ENCODE assay signal across 1 cellular context in the genomic region with DNA sequence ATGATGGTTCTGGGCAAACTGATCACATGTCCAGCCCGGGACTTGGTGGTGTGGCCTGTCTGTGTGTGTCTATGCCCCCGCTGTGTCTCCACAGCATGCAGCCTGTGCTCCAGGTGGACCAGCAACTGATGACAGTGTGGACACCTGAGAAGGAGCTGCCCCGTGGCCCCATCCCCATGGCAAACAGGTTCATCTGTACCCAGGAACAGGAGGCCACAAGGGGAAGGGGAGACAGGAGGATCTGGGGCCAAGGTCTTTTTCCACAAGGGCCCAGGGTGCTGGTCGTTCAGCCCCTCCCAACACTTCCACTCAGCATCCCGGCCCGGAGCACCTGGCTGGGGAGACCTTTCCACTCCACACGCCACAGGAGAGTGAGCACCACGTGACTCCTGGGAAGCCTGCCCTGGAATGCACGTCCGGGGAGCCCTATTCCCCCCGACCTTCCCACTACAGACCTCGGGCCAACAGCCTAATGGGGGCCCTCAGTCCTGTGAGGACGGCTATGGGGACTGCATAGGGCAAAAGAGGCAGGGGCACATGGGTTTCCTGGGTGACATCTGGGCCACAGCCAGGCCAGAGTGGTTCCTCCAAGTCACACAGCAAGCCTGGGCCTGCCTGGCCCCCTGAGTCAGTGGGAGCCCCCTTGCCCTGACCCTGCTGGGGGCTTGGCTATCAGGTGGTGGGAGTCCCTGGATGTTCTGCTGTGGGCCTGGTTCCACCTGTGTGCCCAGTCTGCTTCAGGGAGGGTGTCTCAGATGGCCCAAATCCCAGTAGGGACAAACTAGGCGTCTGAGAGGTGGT.
TF ChIP-seq lines count a peak whose summit lies in the region.

No MANE protein-coding gene starts in this region.

TF ChIP-seq in GM23338, 12 proteins besides CTCF, POLR2A, EP300 and RAD21:
- TF ChIP-seq NANOG (IDR thresholded peaks at IDR 0.05; ENCODE audit: borderline replicate concordance) = no peak
- no peak for TF ChIP-seq ZNF331 (CRISPR knock-in tag; IDR thresholded peaks at IDR 0.05; ENCODE audit: low read depth)
- TF ChIP-seq, protein P1, sequence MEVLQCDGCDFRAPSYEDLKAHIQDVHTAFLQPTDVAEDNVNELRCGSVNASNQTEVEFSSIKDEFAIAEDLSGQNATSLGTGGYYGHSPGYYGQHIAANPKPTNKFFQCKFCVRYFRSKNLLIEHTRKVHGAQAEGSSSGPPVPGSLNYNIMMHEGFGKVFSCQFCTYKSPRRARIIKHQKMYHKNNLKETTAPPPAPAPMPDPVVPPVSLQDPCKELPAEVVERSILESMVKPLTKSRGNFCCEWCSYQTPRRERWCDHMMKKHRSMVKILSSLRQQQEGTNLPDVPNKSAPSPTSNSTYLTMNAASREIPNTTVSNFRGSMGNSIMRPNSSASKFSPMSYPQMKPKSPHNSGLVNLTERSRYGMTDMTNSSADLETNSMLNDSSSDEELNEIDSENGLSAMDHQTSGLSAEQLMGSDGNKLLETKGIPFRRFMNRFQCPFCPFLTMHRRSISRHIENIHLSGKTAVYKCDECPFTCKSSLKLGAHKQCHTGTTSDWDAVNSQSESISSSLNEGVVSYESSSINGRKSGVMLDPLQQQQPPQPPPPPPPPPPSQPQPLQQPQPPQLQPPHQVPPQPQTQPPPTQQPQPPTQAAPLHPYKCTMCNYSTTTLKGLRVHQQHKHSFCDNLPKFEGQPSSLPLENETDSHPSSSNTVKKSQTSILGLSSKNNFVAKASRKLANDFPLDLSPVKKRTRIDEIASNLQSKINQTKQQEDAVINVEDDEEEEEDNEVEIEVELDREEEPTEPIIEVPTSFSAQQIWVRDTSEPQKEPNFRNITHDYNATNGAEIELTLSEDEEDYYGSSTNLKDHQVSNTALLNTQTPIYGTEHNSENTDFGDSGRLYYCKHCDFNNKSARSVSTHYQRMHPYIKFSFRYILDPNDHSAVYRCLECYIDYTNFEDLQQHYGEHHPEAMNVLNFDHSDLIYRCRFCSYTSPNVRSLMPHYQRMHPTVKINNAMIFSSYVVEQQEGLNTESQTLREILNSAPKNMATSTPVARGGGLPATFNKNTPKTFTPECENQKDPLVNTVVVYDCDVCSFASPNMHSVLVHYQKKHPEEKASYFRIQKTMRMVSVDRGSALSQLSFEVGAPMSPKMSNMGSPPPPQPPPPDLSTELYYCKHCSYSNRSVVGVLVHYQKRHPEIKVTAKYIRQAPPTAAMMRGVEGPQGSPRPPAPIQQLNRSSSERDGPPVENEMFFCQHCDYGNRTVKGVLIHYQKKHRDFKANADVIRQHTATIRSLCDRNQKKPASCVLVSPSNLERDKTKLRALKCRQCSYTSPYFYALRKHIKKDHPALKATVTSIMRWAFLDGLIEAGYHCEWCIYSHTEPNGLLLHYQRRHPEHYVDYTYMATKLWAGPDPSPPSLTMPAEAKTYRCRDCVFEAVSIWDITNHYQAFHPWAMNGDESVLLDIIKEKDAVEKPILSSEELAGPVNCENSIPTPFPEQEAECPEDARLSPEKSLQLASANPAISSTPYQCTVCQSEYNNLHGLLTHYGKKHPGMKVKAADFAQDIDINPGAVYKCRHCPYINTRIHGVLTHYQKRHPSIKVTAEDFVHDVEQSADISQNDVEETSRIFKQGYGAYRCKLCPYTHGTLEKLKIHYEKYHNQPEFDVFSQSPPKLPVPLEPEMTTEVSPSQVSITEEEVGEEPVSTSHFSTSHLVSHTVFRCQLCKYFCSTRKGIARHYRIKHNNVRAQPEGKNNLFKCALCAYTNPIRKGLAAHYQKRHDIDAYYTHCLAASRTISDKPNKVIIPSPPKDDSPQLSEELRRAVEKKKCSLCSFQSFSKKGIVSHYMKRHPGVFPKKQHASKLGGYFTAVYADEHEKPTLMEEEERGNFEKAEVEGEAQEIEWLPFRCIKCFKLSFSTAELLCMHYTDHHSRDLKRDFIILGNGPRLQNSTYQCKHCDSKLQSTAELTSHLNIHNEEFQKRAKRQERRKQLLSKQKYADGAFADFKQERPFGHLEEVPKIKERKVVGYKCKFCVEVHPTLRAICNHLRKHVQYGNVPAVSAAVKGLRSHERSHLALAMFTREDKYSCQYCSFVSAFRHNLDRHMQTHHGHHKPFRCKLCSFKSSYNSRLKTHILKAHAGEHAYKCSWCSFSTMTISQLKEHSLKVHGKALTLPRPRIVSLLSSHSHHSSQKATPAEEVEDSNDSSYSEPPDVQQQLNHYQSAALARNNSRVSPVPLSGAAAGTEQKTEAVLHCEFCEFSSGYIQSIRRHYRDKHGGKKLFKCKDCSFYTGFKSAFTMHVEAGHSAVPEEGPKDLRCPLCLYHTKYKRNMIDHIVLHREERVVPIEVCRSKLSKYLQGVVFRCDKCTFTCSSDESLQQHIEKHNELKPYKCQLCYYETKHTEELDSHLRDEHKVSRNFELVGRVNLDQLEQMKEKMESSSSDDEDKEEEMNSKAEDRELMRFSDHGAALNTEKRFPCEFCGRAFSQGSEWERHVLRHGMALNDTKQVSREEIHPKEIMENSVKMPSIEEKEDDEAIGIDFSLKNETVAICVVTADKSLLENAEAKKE (CRISPR knock-in tag; IDR thresholded peaks at IDR 0.05) = no peak
- TF ChIP-seq EZH2phosphoT487 (IDR thresholded peaks at IDR 0.05; ENCODE audit: unreplicated experiment) = no peak
- no peak for TF ChIP-seq JUNB (IDR thresholded peaks at IDR 0.05; ENCODE audit: unreplicated experiment)
- TF ChIP-seq STAT1 (IDR thresholded peaks at IDR 0.05; ENCODE audit: unreplicated experiment) = no peak
- TF ChIP-seq ZNF114 (CRISPR knock-in tag; IDR thresholded peaks at IDR 0.05) = no peak
- TF ChIP-seq, protein P2, sequence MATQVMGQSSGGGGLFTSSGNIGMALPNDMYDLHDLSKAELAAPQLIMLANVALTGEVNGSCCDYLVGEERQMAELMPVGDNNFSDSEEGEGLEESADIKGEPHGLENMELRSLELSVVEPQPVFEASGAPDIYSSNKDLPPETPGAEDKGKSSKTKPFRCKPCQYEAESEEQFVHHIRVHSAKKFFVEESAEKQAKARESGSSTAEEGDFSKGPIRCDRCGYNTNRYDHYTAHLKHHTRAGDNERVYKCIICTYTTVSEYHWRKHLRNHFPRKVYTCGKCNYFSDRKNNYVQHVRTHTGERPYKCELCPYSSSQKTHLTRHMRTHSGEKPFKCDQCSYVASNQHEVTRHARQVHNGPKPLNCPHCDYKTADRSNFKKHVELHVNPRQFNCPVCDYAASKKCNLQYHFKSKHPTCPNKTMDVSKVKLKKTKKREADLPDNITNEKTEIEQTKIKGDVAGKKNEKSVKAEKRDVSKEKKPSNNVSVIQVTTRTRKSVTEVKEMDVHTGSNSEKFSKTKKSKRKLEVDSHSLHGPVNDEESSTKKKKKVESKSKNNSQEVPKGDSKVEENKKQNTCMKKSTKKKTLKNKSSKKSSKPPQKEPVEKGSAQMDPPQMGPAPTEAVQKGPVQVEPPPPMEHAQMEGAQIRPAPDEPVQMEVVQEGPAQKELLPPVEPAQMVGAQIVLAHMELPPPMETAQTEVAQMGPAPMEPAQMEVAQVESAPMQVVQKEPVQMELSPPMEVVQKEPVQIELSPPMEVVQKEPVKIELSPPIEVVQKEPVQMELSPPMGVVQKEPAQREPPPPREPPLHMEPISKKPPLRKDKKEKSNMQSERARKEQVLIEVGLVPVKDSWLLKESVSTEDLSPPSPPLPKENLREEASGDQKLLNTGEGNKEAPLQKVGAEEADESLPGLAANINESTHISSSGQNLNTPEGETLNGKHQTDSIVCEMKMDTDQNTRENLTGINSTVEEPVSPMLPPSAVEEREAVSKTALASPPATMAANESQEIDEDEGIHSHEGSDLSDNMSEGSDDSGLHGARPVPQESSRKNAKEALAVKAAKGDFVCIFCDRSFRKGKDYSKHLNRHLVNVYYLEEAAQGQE (IDR thresholded peaks at IDR 0.05; ENCODE audit: unreplicated experiment) = no peak
- TF ChIP-seq CREB1 (CRISPR knock-in tag; IDR thresholded peaks at IDR 0.05; ENCODE audit: low read depth) = no peak
- TF ChIP-seq, protein P3, sequence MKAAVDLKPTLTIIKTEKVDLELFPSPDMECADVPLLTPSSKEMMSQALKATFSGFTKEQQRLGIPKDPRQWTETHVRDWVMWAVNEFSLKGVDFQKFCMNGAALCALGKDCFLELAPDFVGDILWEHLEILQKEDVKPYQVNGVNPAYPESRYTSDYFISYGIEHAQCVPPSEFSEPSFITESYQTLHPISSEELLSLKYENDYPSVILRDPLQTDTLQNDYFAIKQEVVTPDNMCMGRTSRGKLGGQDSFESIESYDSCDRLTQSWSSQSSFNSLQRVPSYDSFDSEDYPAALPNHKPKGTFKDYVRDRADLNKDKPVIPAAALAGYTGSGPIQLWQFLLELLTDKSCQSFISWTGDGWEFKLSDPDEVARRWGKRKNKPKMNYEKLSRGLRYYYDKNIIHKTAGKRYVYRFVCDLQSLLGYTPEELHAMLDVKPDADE (IDR thresholded peaks at IDR 0.05) = no peak
- TF ChIP-seq EZH2 (IDR thresholded peaks at IDR 0.05; ENCODE audit: low read depth, unreplicated experiment) = no peak
- no peak for TF ChIP-seq POLR2AphosphoS5 (IDR thresholded peaks at IDR 0.05; ENCODE audit: low read depth)
TF ChIP-seq in GM23338: peak in this region for 0.
